ENCODE assay signal across 1 cellular context in genomic region chr1:156608036-156608674, GRCh38.
TF ChIP-seq lines count a peak whose summit lies in the region.

No MANE protein-coding gene starts in this region.

TF ChIP-seq in GM12878, 131 proteins besides CTCF, POLR2A, EP300 and RAD21:
- no peak for TF ChIP-seq HDAC6 (IDR thresholded peaks at IDR 0.05; ENCODE audit: unreplicated experiment)
- TF ChIP-seq MEF2A (IDR thresholded peaks at IDR 0.05; ENCODE audit: insufficient read depth, low read depth, low read length) = 0 out of 2 replicates have a peak, but pooled peaks have one; percentile 47
- TF ChIP-seq MXI1 (IDR thresholded peaks at IDR 0.05; ENCODE audit: low read depth, low read length) = no peak
- peak; percentile 65; the same call in 1 of the 2 replicates for TF ChIP-seq YY1 (IDR thresholded peaks at IDR 0.05; ENCODE audit: low read depth, low read length)
- TF ChIP-seq SMC3 (IDR thresholded peaks at IDR 0.05; ENCODE audit: borderline replicate concordance, low read length) = peak; percentile 95
- peak; percentile 71; the same call in 1 of the 2 replicates for TF ChIP-seq SMARCA5 (IDR thresholded peaks at IDR 0.05)
TF ChIP-seq in GM12878: peak in this region for 4.
